ENCODE assay signal across 14 cellular contexts in the genomic region with DNA sequence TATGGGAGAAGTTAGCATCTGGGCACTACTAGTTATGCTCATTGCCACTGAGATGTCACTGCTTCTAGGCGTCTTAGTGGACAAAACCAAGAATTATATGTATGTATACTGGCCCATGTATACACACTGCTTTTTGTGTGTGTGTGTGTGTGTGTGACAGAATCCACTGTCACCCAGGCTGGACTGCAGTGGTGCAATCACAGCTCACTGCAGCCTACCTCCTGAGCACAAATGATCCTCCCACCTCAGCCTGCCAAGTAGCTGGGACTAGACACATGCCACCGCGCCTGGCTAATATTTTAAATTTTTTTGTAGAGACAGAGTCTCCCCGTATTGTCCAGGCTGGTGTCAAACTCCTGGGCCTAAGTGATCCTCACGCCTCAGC. TPM values are rescaled to one million over a fixed set of nuclear protein-coding genes. Genes with fewer than 3 reads are reported as not detected.
DNase-seq lines count a peak whose midpoint lies in the region; ATAC-seq and TF ChIP-seq lines count a peak whose summit lies in the region.
"Had no signal": no experiment of that assay in that cellular context is flagged by ENCODE, and none has a peak within 500 bp of the region (broad histone marks: within the 10 kb centered on the region; RNA-seq: fewer than 3 reads in every experiment).

No MANE protein-coding gene starts in this region.

- TF ChIP-seq CTCF in HFFc6 (IDR thresholded peaks at IDR 0.05) (no peak), chondrocyte (IDR thresholded peaks at IDR 0.05) (no peak), left lung (IDR thresholded peaks at IDR 0.05) (no peak), smooth muscle cell (IDR thresholded peaks at IDR 0.05; ENCODE audit: borderline replicate concordance, insufficient read depth, poor library complexity, severe bottlenecking) (no peak)

- ATAC-seq in left lung, result peak; percentile 56
- no peak for ATAC-seq in HG03025 (IDR thresholded peaks at IDR 0.05; ENCODE audit: low FRiP score, unreplicated experiment)

- H3K79me2 ChIP-seq in smooth muscle cell (ENCODE audit: low read depth), result no peaks in the 10 kb centered on the region

- H3F3A ChIP-seq in smooth muscle cell (ENCODE audit: low read depth), result no peaks in the 10 kb centered on the region

- H3K4me1 ChIP-seq in left lung (peaks cover 16 to 36% of the 10 kb centered on the region in 2 donors), smooth muscle cell (ENCODE audit: low read depth) (no peaks in the 10 kb centered on the region), SJCRH30 (peaks cover 30% of the 10 kb centered on the region)

- H3K4me3 Mint-ChIP-seq in HFFc6 (0 out of 2 replicates have a peak overlapping the region, but pooled peaks have one; percentile 1), chondrocyte (ENCODE audit: unreplicated experiment) (no peak overlapping the region)
- no peak overlapping the region for H3K4me3 Mint-ChIP-seq in activated T-cell treated with anti-CD3 and anti-CD28 coated beads, Interleukin-2, amount 50 U/mL, for 24 hours
- H3K4me3 Mint-ChIP-seq: CD4-positive, alpha-beta memory T cell had no signal

- no peaks in the 10 kb centered on the region for H3K9me3 Mint-ChIP-seq in HFFc6
- H3K9me3 Mint-ChIP-seq in chondrocyte (ENCODE audit: low read depth), result no peaks in the 10 kb centered on the region
- H3K9me3 Mint-ChIP-seq in activated T-cell treated with anti-CD3 and anti-CD28 coated beads, Interleukin-2, amount 50 U/mL, for 24 hours, result no peaks in the 10 kb centered on the region
- H3K9me3 Mint-ChIP-seq: CD4-positive, alpha-beta memory T cell had no signal

- H3K27ac Mint-ChIP-seq in HFFc6 (peak overlapping the region; percentile 37), chondrocyte (ENCODE audit: unreplicated experiment) (peak overlapping the region; percentile 34)
- H3K27ac Mint-ChIP-seq in activated T-cell treated with anti-CD3 and anti-CD28 coated beads, Interleukin-2, amount 50 U/mL, for 24 hours, result no peak overlapping the region

- H3K36me3 ChIP-seq in left lung (no peaks in the 10 kb centered on the region), smooth muscle cell (ENCODE audit: low read depth) (no peaks in the 10 kb centered on the region), SJCRH30 (no peaks in the 10 kb centered on the region)
- H3K36me3 ChIP-seq: neutrophil had no signal

- peak overlapping the region; percentile 21 to 27 for H3K27ac ChIP-seq in left lung
- H3K27ac ChIP-seq in smooth muscle cell (ENCODE audit: low read depth), result no peak overlapping the region
- H3K27ac ChIP-seq in SJCRH30, result no peak overlapping the region
- H3K27ac ChIP-seq: neutrophil had no signal

- H3K9ac ChIP-seq in smooth muscle cell (ENCODE audit: low read depth), result no peak overlapping the region

- peaks cover 63% of the 10 kb centered on the region for H3K4me1 Mint-ChIP-seq in HFFc6 (ENCODE audit: low read depth)
- peaks cover 30% of the 10 kb centered on the region for H3K4me1 Mint-ChIP-seq in chondrocyte (ENCODE audit: low read depth)
- peaks cover 22% of the 10 kb centered on the region for H3K4me1 Mint-ChIP-seq in activated T-cell treated with anti-CD3 and anti-CD28 coated beads, Interleukin-2, amount 50 U/mL, for 24 hours (ENCODE audit: low read depth)

- peak overlapping the region; percentile 18 for H3K4me2 ChIP-seq in smooth muscle cell

- H3K27me3 ChIP-seq in left lung (no peaks in the 10 kb centered on the region), smooth muscle cell (ENCODE audit: low read depth) (no peaks in the 10 kb centered on the region), SJCRH30 (no peaks in the 10 kb centered on the region)
- H3K27me3 ChIP-seq: dorsolateral prefrontal cortex, neutrophil had no signal

- H2AFZ ChIP-seq in smooth muscle cell (ENCODE audit: low read depth), result no peak overlapping the region

- intact Hi-C loops in left lung (cut with DNase I), result no loop called here

- H3K27me3 Mint-ChIP-seq in HFFc6 (ENCODE audit: insufficient read depth) (no peaks in the 10 kb centered on the region), chondrocyte (ENCODE audit: low read depth) (no peaks in the 10 kb centered on the region)
- H3K27me3 Mint-ChIP-seq in activated T-cell treated with anti-CD3 and anti-CD28 coated beads, Interleukin-2, amount 50 U/mL, for 24 hours, result no peaks in the 10 kb centered on the region
- H3K27me3 Mint-ChIP-seq: CD4-positive, alpha-beta memory T cell had no signal

- WGBS in smooth muscle cell (ENCODE audit: low lambda C conversion rate), result 75% methylated on average over 5 of the region's 5 CpGs

- DNase-seq in HFFc6, result peak; percentile 32
- no peak for DNase-seq in chondrocyte (ENCODE audit: low spot score)
- no peak for DNase-seq in left lung
- DNase-seq in smooth muscle cell (lab: John Stamatoyannopoulos, UW; ENCODE audit: unreplicated experiment), result no peak
- DNase-seq in activated T-cell treated with anti-CD3 and anti-CD28 coated beads, Interleukin-2, amount 50 U/mL, for 24 hours, result no peak
- DNase-seq in stimulated activated naive CD4-positive, alpha-beta T cell treated with Interleukin-2 at 50 U/mL for 16 hours (lab: John Stamatoyannopoulos, UW), result no peak
- DNase-seq in SJCRH30, result no peak
- DNase-seq: activated CD4-positive, CD25-positive, alpha-beta regulatory T cell; activated gamma-delta T cell treated with Interleukin-2 at 50 U/mL for 16 hours; CD4-positive, alpha-beta memory T cell; NCI-H1417 treated with DMSO at 0.1 percent for 48 hours had no signal

- H3K4me3 ChIP-seq in left lung (no peak overlapping the region), smooth muscle cell (no peak overlapping the region), SJCRH30 (no peak overlapping the region)
- H3K4me3 ChIP-seq: dorsolateral prefrontal cortex had no signal

- H3K9me3 ChIP-seq in left lung (no peaks in the 10 kb centered on the region), smooth muscle cell (replicated peaks; ENCODE audit: low read depth) (no peaks in the 10 kb centered on the region), SJCRH30 (replicated peaks) (no peaks in the 10 kb centered on the region; the same call in 1 of the 2 replicates)
- H3K9me3 ChIP-seq: neutrophil had no signal

- no peaks in the 10 kb centered on the region for H4K20me1 ChIP-seq in smooth muscle cell (ENCODE audit: low read depth)

- H3K36me3 Mint-ChIP-seq in HFFc6 (ENCODE audit: low read depth) (no peaks in the 10 kb centered on the region), chondrocyte (ENCODE audit: low read depth) (no peaks in the 10 kb centered on the region)
- no peaks in the 10 kb centered on the region for H3K36me3 Mint-ChIP-seq in activated T-cell treated with anti-CD3 and anti-CD28 coated beads, Interleukin-2, amount 50 U/mL, for 24 hours (ENCODE audit: low read depth)
- H3K36me3 Mint-ChIP-seq: CD4-positive, alpha-beta memory T cell had no signal

RNA-seq across cellular contexts. Expression of gene LIMA1, which starts 25.2 kb away (rescaled TPM):
- 100 to 1,000 TPM; 259 to 335 (median 298) TPM for total RNA-seq in HFFc6 (2021; fragmentation: NEBNext Ultra II Directional; extraction: Animal tissue kit (Norgen Biotek cat#: 25700))
- total RNA-seq in chondrocyte (90.3 to 120 TPM (median 114 TPM) in 3 replicates), left lung (10 to 100 TPM; 82.3 to 84.1 TPM), smooth muscle cell (154 and 204 TPM in 2 replicates)
- 39.6 and 68.3 TPM in 2 replicates for polyA plus RNA-seq in smooth muscle cell
- 31.1 and 36.1 TPM in 2 replicates for total RNA-seq in SJCRH30 (2014; rRNA removed; shearing (Covaris generic))

Comparison
In these comparisons a context has a peak if more than half of its experiments do, and no peak if none do; other contexts are left out.
1. H3K27ac ChIP-seq: peak in left lung (2 of 2); none in smooth muscle cell (single experiment) and SJCRH30 (single experiment).